ENCODE assay signal across 8 cellular contexts in genomic region chr3:12288466-12289129, GRCh38. TPM values are rescaled to one million over a fixed set of nuclear protein-coding genes. Genes with fewer than 3 reads are reported as not detected.
DNase-seq lines count a peak whose midpoint lies in the region; TF ChIP-seq lines count a peak whose summit lies in the region.

PPARG (plus strand) TSS chr3:12289070; CDS start chr3:12379712, 90,642 bp downstream.

- peaks cover 59% of the 10 kb centered on the region for H3K27me3 Mint-ChIP-seq in activated naive CD4-positive, alpha-beta T cell treated with anti-CD3 and anti-CD28 coated beads, Interleukin-2, amount 10 ng/mL, durations not matched to agents 7 days and 5 days
- peaks cover 62% of the 10 kb centered on the region for H3K27me3 Mint-ChIP-seq in osteocyte (ENCODE audit: unreplicated experiment)

- H3K4me1 Mint-ChIP-seq in activated naive CD4-positive, alpha-beta T cell treated with anti-CD3 and anti-CD28 coated beads, Interleukin-2, amount 10 ng/mL, durations not matched to agents 7 days and 5 days: peaks cover 4% of the 10 kb centered on the region
- H3K4me1 Mint-ChIP-seq in osteocyte (ENCODE audit: unreplicated experiment): peaks cover 5% of the 10 kb centered on the region

- CTCF ChIA-PET in activated naive CD4-positive, alpha-beta T cell treated with anti-CD3 and anti-CD28 coated beads, Interleukin-2, amount 10 ng/mL, durations not matched to agents 7 days and 5 days (lab: Charles Lee): no interaction called here

- DNase-seq in activated naive CD4-positive, alpha-beta T cell treated with anti-CD3 and anti-CD28 coated beads, Interleukin-2, amount 10 ng/mL, durations not matched to agents 7 days and 5 days: no peak
- DNase-seq in activated naive CD4-positive, alpha-beta T cell treated with anti-CD3 and anti-CD28 coated beads, Interleukin-2, amount 50 U/mL, for 16 hours: no peak
- DNase-seq in germinal center (ENCODE audit: low spot score) (peak; percentile 14), osteocyte (ENCODE audit: extremely low spot score, unreplicated experiment) (no peak), NCI-H2196 treated with DMSO at 0.1 percent for 48 hours (lab: John Stamatoyannopoulos, UW; ENCODE audit: unreplicated experiment) (no peak), GOT3 (lab: John Stamatoyannopoulos, UW) (no peak), COR-L47 (lab: John Stamatoyannopoulos, UW) (no peak)

- peak within 1 kb of the TSS; percentile 90 for H3K4me3 ChIP-seq in WI38 (ENCODE audit: low read depth, low read length)

- no peak for TF ChIP-seq CTCF in WI38 (IDR thresholded peaks at IDR 0.05; ENCODE audit: low read depth, low read length)
- TF ChIP-seq CTCF in osteocyte (IDR thresholded peaks at IDR 0.05): no peak

- H3K27ac Mint-ChIP-seq in activated naive CD4-positive, alpha-beta T cell treated with anti-CD3 and anti-CD28 coated beads, Interleukin-2, amount 10 ng/mL, durations not matched to agents 7 days and 5 days: no peak within 1 kb of the TSS
- no peak within 1 kb of the TSS for H3K27ac Mint-ChIP-seq in osteocyte (ENCODE audit: unreplicated experiment)

- H3K9me3 Mint-ChIP-seq in activated naive CD4-positive, alpha-beta T cell treated with anti-CD3 and anti-CD28 coated beads, Interleukin-2, amount 10 ng/mL, durations not matched to agents 7 days and 5 days: no peaks in the 10 kb centered on the region
- peaks cover 6% of the 10 kb centered on the region for H3K9me3 Mint-ChIP-seq in osteocyte (ENCODE audit: unreplicated experiment)

- peak within 1 kb of the TSS; percentile 26 for H3K4me3 Mint-ChIP-seq in activated naive CD4-positive, alpha-beta T cell treated with anti-CD3 and anti-CD28 coated beads, Interleukin-2, amount 10 ng/mL, durations not matched to agents 7 days and 5 days
- peak within 1 kb of the TSS; percentile 72 for H3K4me3 Mint-ChIP-seq in osteocyte (ENCODE audit: unreplicated experiment)

- H3K36me3 Mint-ChIP-seq in activated naive CD4-positive, alpha-beta T cell treated with anti-CD3 and anti-CD28 coated beads, Interleukin-2, amount 10 ng/mL, durations not matched to agents 7 days and 5 days: no peaks in the 10 kb centered on the region
- no peaks in the 10 kb centered on the region for H3K36me3 Mint-ChIP-seq in osteocyte (ENCODE audit: unreplicated experiment)

RNA-seq across cellular contexts. Expression of gene PPARG, which starts in this region (rescaled TPM):
- total RNA-seq in osteocyte: 4.4 and 6.2 TPM in 2 replicates
